In the genomic region with DNA sequence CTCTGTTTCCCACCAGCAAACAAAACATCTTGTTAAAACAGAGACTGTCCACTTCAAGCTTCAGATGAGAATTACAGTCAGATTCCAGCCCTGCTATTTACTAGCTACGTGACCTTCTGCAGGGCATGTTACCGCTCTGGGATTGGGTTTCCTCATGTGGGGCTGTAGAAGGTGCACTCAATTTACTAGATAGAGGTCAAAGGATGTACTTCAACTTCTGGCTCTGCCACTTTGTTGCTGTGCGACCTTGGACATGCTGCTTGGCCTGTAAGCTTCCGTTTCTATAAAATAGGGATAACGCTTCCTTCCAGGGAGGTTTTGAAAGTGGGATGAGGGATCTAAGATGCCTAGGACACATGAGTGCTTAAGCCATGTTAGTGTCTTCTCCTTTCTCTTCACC, we compare ENCODE assay signal across 1 cellular context.
TF ChIP-seq lines count a peak whose summit lies in the region.

No MANE protein-coding gene starts in this region.

TF ChIP-seq in HepG2, 621 proteins besides CTCF, POLR2A, EP300 and RAD21 (continued from another document and continues in another):
- TF ChIP-seq, protein P1, sequence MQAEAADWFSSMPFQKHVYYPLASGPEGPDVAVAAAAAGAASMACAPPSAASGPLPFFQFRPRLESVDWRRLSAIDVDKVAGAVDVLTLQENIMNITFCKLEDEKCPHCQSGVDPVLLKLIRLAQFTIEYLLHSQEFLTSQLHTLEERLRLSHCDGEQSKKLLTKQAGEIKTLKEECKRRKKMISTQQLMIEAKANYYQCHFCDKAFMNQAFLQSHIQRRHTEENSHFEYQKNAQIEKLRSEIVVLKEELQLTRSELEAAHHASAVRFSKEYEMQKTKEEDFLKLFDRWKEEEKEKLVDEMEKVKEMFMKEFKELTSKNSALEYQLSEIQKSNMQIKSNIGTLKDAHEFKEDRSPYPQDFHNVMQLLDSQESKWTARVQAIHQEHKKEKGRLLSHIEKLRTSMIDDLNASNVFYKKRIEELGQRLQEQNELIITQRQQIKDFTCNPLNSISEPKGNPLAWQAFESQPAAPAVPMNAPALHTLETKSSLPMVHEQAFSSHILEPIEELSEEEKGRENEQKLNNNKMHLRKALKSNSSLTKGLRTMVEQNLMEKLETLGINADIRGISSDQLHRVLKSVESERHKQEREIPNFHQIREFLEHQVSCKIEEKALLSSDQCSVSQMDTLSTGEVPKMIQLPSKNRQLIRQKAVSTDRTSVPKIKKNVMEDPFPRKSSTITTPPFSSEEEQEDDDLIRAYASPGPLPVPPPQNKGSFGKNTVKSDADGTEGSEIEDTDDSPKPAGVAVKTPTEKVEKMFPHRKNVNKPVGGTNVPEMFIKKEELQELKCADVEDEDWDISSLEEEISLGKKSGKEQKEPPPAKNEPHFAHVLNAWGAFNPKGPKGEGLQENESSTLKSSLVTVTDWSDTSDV (CRISPR knock-in tag; IDR thresholded peaks at IDR 0.05), result no peak
- TF ChIP-seq KDM5B (CRISPR knock-in tag; IDR thresholded peaks at IDR 0.05; ENCODE audit: borderline replicate concordance) (no peak), KMT2A (CRISPR knock-in tag; IDR thresholded peaks at IDR 0.05) (no peak), NCOA1 (CRISPR knock-in tag; IDR thresholded peaks at IDR 0.05) (no peak), ZNF20 (CRISPR knock-in tag; IDR thresholded peaks at IDR 0.05) (no peak), ZNF160 (CRISPR knock-in tag; IDR thresholded peaks at IDR 0.05) (no peak; the same call in 1 of the 2 replicates), CREM (IDR thresholded peaks at IDR 0.05) (peak; percentile 60), CREM (CRISPR knock-in tag; IDR thresholded peaks at IDR 0.05) (no peak), DNMT1 (CRISPR knock-in tag; IDR thresholded peaks at IDR 0.05) (no peak), ISL2 (CRISPR knock-in tag; IDR thresholded peaks at IDR 0.05) (peak; percentile 64), U2AF1 (optimal IDR thresholded peaks at IDR 0.05; ENCODE audit: low read depth, low read length) (no peak), NCOA2 (CRISPR knock-in tag; IDR thresholded peaks at IDR 0.05) (no peak), ZNF253 (CRISPR knock-in tag; IDR thresholded peaks at IDR 0.05; ENCODE audit: borderline replicate concordance) (no peak), MXI1 (IDR thresholded peaks at IDR 0.05; ENCODE audit: borderline replicate concordance, low read depth, low read length) (no peak; the same call in 2 of the 3 replicates), NFIC (IDR thresholded peaks at IDR 0.05; ENCODE audit: low read length) (no peak), ZBTB1 (CRISPR knock-in tag; IDR thresholded peaks at IDR 0.05; ENCODE audit: borderline replicate concordance) (no peak), ZFP90 (CRISPR knock-in tag; IDR thresholded peaks at IDR 0.05; ENCODE audit: borderline replicate concordance) (no peak), RCOR2 (CRISPR knock-in tag; IDR thresholded peaks at IDR 0.05) (no peak), SP1 (IDR thresholded peaks at IDR 0.05) (no peak), SP1 (CRISPR knock-in tag; IDR thresholded peaks at IDR 0.05) (no peak), HIVEP1 (CRISPR knock-in tag; IDR thresholded peaks at IDR 0.05) (no peak), HNF4A (CRISPR knock-in tag; IDR thresholded peaks at IDR 0.05) (peak; percentile 8; the same call in 1 of the 2 replicates)
- TF ChIP-seq, protein P2, sequence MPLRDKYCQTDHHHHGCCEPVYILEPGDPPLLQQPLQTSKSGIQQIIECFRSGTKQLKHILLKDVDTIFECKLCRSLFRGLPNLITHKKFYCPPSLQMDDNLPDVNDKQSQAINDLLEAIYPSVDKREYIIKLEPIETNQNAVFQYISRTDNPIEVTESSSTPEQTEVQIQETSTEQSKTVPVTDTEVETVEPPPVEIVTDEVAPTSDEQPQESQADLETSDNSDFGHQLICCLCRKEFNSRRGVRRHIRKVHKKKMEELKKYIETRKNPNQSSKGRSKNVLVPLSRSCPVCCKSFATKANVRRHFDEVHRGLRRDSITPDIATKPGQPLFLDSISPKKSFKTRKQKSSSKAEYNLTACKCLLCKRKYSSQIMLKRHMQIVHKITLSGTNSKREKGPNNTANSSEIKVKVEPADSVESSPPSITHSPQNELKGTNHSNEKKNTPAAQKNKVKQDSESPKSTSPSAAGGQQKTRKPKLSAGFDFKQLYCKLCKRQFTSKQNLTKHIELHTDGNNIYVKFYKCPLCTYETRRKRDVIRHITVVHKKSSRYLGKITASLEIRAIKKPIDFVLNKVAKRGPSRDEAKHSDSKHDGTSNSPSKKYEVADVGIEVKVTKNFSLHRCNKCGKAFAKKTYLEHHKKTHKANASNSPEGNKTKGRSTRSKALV (CRISPR knock-in tag; IDR thresholded peaks at IDR 0.05), result peak; percentile 40; the same call in 1 of the 2 replicates
- TF ChIP-seq, protein P3, sequence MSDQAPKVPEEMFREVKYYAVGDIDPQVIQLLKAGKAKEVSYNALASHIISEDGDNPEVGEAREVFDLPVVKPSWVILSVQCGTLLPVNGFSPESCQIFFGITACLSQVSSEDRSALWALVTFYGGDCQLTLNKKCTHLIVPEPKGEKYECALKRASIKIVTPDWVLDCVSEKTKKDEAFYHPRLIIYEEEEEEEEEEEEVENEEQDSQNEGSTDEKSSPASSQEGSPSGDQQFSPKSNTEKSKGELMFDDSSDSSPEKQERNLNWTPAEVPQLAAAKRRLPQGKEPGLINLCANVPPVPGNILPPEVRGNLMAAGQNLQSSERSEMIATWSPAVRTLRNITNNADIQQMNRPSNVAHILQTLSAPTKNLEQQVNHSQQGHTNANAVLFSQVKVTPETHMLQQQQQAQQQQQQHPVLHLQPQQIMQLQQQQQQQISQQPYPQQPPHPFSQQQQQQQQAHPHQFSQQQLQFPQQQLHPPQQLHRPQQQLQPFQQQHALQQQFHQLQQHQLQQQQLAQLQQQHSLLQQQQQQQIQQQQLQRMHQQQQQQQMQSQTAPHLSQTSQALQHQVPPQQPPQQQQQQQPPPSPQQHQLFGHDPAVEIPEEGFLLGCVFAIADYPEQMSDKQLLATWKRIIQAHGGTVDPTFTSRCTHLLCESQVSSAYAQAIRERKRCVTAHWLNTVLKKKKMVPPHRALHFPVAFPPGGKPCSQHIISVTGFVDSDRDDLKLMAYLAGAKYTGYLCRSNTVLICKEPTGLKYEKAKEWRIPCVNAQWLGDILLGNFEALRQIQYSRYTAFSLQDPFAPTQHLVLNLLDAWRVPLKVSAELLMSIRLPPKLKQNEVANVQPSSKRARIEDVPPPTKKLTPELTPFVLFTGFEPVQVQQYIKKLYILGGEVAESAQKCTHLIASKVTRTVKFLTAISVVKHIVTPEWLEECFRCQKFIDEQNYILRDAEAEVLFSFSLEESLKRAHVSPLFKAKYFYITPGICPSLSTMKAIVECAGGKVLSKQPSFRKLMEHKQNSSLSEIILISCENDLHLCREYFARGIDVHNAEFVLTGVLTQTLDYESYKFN (CRISPR knock-in tag; conservative IDR thresholded peaks at IDR 0.05), result peak; percentile 88
- TF ChIP-seq, protein P4, sequence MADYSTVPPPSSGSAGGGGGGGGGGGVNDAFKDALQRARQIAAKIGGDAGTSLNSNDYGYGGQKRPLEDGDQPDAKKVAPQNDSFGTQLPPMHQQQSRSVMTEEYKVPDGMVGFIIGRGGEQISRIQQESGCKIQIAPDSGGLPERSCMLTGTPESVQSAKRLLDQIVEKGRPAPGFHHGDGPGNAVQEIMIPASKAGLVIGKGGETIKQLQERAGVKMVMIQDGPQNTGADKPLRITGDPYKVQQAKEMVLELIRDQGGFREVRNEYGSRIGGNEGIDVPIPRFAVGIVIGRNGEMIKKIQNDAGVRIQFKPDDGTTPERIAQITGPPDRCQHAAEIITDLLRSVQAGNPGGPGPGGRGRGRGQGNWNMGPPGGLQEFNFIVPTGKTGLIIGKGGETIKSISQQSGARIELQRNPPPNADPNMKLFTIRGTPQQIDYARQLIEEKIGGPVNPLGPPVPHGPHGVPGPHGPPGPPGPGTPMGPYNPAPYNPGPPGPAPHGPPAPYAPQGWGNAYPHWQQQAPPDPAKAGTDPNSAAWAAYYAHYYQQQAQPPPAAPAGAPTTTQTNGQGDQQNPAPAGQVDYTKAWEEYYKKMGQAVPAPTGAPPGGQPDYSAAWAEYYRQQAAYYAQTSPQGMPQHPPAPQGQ (CRISPR knock-in tag; IDR thresholded peaks at IDR 0.05; ENCODE audit: borderline replicate concordance), result no peak
- TF ChIP-seq, protein P5, sequence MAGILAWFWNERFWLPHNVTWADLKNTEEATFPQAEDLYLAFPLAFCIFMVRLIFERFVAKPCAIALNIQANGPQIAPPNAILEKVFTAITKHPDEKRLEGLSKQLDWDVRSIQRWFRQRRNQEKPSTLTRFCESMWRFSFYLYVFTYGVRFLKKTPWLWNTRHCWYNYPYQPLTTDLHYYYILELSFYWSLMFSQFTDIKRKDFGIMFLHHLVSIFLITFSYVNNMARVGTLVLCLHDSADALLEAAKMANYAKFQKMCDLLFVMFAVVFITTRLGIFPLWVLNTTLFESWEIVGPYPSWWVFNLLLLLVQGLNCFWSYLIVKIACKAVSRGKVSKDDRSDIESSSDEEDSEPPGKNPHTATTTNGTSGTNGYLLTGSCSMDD (CRISPR knock-in tag; IDR thresholded peaks at IDR 0.05), result no peak
- TF ChIP-seq, protein P6, sequence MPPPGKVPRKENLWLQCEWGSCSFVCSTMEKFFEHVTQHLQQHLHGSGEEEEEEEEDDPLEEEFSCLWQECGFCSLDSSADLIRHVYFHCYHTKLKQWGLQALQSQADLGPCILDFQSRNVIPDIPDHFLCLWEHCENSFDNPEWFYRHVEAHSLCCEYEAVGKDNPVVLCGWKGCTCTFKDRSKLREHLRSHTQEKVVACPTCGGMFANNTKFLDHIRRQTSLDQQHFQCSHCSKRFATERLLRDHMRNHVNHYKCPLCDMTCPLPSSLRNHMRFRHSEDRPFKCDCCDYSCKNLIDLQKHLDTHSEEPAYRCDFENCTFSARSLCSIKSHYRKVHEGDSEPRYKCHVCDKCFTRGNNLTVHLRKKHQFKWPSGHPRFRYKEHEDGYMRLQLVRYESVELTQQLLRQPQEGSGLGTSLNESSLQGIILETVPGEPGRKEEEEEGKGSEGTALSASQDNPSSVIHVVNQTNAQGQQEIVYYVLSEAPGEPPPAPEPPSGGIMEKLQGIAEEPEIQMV (CRISPR knock-in tag; IDR thresholded peaks at IDR 0.05; ENCODE audit: low read depth), result no peak
- TF ChIP-seq, protein P7, sequence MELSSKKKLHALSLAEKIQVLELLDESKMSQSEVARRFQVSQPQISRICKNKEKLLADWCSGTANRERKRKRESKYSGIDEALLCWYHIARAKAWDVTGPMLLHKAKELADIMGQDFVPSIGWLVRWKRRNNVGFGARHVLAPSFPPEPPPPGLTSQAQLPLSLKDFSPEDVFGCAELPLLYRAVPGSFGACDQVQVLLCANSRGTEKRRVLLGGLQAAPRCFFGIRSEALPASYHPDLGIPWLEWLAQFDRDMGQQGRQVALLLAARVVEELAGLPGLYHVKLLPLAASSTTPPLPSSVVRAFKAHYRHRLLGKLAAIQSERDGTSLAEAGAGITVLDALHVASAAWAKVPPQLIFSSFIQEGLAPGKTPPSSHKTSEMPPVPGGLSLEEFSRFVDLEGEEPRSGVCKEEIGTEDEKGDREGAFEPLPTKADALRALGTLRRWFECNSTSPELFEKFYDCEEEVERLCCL (CRISPR knock-in tag; IDR thresholded peaks at IDR 0.05; ENCODE audit: borderline replicate concordance), result no peak
- TF ChIP-seq, protein P8, sequence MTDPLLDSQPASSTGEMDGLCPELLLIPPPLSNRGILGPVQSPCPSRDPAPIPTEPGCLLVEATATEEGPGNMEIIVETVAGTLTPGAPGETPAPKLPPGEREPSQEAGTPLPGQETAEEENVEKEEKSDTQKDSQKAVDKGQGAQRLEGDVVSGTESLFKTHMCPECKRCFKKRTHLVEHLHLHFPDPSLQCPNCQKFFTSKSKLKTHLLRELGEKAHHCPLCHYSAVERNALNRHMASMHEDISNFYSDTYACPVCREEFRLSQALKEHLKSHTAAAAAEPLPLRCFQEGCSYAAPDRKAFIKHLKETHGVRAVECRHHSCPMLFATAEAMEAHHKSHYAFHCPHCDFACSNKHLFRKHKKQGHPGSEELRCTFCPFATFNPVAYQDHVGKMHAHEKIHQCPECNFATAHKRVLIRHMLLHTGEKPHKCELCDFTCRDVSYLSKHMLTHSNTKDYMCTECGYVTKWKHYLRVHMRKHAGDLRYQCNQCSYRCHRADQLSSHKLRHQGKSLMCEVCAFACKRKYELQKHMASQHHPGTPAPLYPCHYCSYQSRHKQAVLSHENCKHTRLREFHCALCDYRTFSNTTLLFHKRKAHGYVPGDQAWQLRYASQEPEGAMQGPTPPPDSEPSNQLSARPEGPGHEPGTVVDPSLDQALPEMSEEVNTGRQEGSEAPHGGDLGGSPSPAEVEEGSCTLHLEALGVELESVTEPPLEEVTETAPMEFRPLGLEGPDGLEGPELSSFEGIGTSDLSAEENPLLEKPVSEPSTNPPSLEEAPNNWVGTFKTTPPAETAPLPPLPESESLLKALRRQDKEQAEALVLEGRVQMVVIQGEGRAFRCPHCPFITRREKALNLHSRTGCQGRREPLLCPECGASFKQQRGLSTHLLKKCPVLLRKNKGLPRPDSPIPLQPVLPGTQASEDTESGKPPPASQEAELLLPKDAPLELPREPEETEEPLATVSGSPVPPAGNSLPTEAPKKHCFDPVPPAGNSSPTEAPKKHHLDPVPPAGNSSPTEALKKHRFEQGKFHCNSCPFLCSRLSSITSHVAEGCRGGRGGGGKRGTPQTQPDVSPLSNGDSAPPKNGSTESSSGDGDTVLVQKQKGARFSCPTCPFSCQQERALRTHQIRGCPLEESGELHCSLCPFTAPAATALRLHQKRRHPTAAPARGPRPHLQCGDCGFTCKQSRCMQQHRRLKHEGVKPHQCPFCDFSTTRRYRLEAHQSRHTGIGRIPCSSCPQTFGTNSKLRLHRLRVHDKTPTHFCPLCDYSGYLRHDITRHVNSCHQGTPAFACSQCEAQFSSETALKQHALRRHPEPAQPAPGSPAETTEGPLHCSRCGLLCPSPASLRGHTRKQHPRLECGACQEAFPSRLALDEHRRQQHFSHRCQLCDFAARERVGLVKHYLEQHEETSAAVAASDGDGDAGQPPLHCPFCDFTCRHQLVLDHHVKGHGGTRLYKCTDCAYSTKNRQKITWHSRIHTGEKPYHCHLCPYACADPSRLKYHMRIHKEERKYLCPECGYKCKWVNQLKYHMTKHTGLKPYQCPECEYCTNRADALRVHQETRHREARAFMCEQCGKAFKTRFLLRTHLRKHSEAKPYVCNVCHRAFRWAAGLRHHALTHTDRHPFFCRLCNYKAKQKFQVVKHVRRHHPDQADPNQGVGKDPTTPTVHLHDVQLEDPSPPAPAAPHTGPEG (CRISPR knock-in tag; IDR thresholded peaks at IDR 0.05), result no peak
- TF ChIP-seq, protein P9, sequence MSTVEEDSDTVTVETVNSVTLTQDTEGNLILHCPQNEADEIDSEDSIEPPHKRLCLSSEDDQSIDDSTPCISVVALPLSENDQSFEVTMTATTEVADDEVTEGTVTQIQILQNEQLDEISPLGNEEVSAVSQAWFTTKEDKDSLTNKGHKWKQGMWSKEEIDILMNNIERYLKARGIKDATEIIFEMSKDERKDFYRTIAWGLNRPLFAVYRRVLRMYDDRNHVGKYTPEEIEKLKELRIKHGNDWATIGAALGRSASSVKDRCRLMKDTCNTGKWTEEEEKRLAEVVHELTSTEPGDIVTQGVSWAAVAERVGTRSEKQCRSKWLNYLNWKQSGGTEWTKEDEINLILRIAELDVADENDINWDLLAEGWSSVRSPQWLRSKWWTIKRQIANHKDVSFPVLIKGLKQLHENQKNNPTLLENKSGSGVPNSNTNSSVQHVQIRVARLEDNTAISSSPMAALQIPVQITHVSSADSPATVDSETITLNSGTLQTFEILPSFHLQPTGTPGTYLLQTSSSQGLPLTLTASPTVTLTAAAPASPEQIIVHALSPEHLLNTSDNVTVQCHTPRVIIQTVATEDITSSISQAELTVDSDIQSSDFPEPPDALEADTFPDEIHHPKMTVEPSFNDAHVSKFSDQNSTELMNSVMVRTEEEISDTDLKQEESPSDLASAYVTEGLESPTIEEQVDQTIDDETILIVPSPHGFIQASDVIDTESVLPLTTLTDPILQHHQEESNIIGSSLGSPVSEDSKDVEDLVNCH (CRISPR knock-in tag; IDR thresholded peaks at IDR 0.05), result no peak
